In genomic region chr2:224598669-224599068, GRCh38 we compare ENCODE assay signal across 22 cellular contexts.
"Had no signal": no experiment of that assay in that cellular context is flagged by ENCODE, and none has a peak within 500 bp of the region (broad histone marks: within the 10 kb centered on the region; RNA-seq: fewer than 3 reads in every experiment).

No MANE protein-coding gene starts in this region.

- H3K4me3 ChIP-seq: Peyer's patch, SJCRH30 had no signal

- H3K27me3 ChIP-seq: Peyer's patch, SJCRH30 had no signal

- ATAC-seq: HepG2, Right ventricle myocardium inferior, SK-N-SH treated with all-trans-retinoic acid at 6 μM for 48 hours had no signal

- H3K9me3 ChIP-seq: Peyer's patch, SJCRH30 had no signal

- H3K27ac ChIP-seq: Peyer's patch, SJCRH30 had no signal

- H3K36me3 ChIP-seq: Peyer's patch, SJCRH30 had no signal

- H3K4me1 ChIP-seq: Peyer's patch had no signal

- DNase-seq: IMR-90, Karpas-422, KG1, MM.1S, NCI-H1092 treated with DMSO at 0.1 percent for 48 hours, NCI-H1436, NCI-H187, NCI-H2029, NCI-H2081 treated with DMSO at 0.1 percent for 48 hours, NCI-H2171, NCI-H226, NCI-H446, NCI-H510A, NCI-H524 treated with DMSO at 0.1 percent for 48 hours, NCI-H69, NCI-H774, Peyer's patch, SHP77 treated with DMSO at 0.1 percent for 48 hours, SJCRH30 had no signal
